Comparison of ENCODE assay signal across 8 cellular contexts in genomic region chr14:100239200-100239839, GRCh38. TPM values are rescaled to one million over a fixed set of nuclear protein-coding genes. Genes with fewer than 3 reads are reported as not detected.
DNase-seq lines count a peak whose midpoint lies in the region; ATAC-seq and TF ChIP-seq lines count a peak whose summit lies in the region.

No MANE protein-coding gene starts in this region.

- peak overlapping the region; percentile 90 for H3K4me3 Mint-ChIP-seq in CD8-positive, alpha-beta T cell
- peak overlapping the region; percentile 80 for H3K4me3 Mint-ChIP-seq in activated naive CD4-positive, alpha-beta T cell treated with anti-CD3 and anti-CD28 coated beads for 36 hours

- peaks cover 33% of the 10 kb centered on the region for H3K36me3 Mint-ChIP-seq in CD8-positive, alpha-beta T cell
- H3K36me3 Mint-ChIP-seq in activated naive CD4-positive, alpha-beta T cell treated with anti-CD3 and anti-CD28 coated beads for 36 hours (ENCODE audit: low read depth), result peaks cover 36% of the 10 kb centered on the region

- CTCF ChIA-PET in CD8-positive, alpha-beta T cell (lab: Charles Lee), result interaction anchor here (1.9 to 2.4 kb wide), 5 partner anchors 11 to 25 kb away, joined by 6 to 9 read pairs (median 8); no protein-coding TSS in a partner anchor
- CTCF ChIA-PET in activated naive CD4-positive, alpha-beta T cell treated with anti-CD3 and anti-CD28 coated beads for 36 hours (lab: Charles Lee), result interaction anchor here (2.1 kb wide), 2 partner anchors 46 to 84 kb away, joined by 5 to 9 read pairs; no protein-coding TSS in a partner anchor

- peak overlapping the region; percentile 66 for H3K4me3 ChIP-seq in CD8-positive, alpha-beta T cell (ENCODE audit: low read depth, low read length)
- H3K4me3 ChIP-seq in HUES64 (ENCODE audit: low read length) (peak overlapping the region; percentile 95), left ventricle myocardium inferior (peak overlapping the region; percentile 100), skeletal muscle cell (ENCODE audit: low read depth, low read length) (peak overlapping the region; percentile 85)

- peaks cover 62% of the 10 kb centered on the region for H3K4me1 Mint-ChIP-seq in CD8-positive, alpha-beta T cell (ENCODE audit: low read depth)
- peaks cover 58% of the 10 kb centered on the region for H3K4me1 Mint-ChIP-seq in activated naive CD4-positive, alpha-beta T cell treated with anti-CD3 and anti-CD28 coated beads for 36 hours (ENCODE audit: low read depth)

- no peaks in the 10 kb centered on the region for H3K36me3 ChIP-seq in CD8-positive, alpha-beta T cell (ENCODE audit: insufficient read depth, low read length)
- peaks cover 28% of the 10 kb centered on the region for H3K36me3 ChIP-seq in HUES64 (ENCODE audit: insufficient read depth, low read length)
- no peaks in the 10 kb centered on the region for H3K36me3 ChIP-seq in left ventricle myocardium inferior

- POLR2A ChIA-PET in CD8-positive, alpha-beta T cell (lab: Charles Lee), result interaction anchor here (1.0 to 7.2 kb wide), 4 partner anchors 16 to 46 kb away, joined by 3 to 81 read pairs (median 6); no protein-coding TSS in a partner anchor

- peaks cover 62% of the 10 kb centered on the region for H3K4me1 ChIP-seq in CD8-positive, alpha-beta T cell (ENCODE audit: insufficient read depth, low read length)
- peaks cover 15% of the 10 kb centered on the region for H3K4me1 ChIP-seq in HUES64 (ENCODE audit: insufficient read depth, low read length)
- peaks cover 81% of the 10 kb centered on the region for H3K4me1 ChIP-seq in left ventricle myocardium inferior

- ATAC-seq in CD8-positive, alpha-beta T cell, result no peak
- no peak for ATAC-seq in GM18873 (IDR thresholded peaks at IDR 0.05; ENCODE audit: low FRiP score, unreplicated experiment)
- ATAC-seq in GM19395 (IDR thresholded peaks at IDR 0.05; ENCODE audit: unreplicated experiment), result no peak

- H3K9ac ChIP-seq in HUES64 (ENCODE audit: low read depth, low read length), result peak overlapping the region; percentile 92

- no peaks in the 10 kb centered on the region for H3K27me3 Mint-ChIP-seq in CD8-positive, alpha-beta T cell (ENCODE audit: low read depth)
- no peaks in the 10 kb centered on the region for H3K27me3 Mint-ChIP-seq in activated naive CD4-positive, alpha-beta T cell treated with anti-CD3 and anti-CD28 coated beads for 36 hours (ENCODE audit: low read depth)

- intact Hi-C loops in CD8-positive, alpha-beta T cell (cut with DNase I, micrococcal nuclease), result loop anchor here (2.0 to 5.0 kb wide), 3 partner anchors 171 to 759 kb away; partner anchors contain the start of genes CCNK (in 1 of the 2), CYP46A1 (in 1 of the 2) and SETD3 (in 1 of the 2)
- intact Hi-C loops in activated naive CD4-positive, alpha-beta T cell treated with anti-CD3 and anti-CD28 coated beads for 36 hours (cut with micrococcal nuclease), result loop anchor here (5.0 kb wide), 1 partner anchor 157 kb away; no protein-coding TSS in a partner anchor
- intact Hi-C loops in left ventricle myocardium inferior (cut with micrococcal nuclease), result no loop called here

- WGBS in HUES64, result under 1% methylated on average over 82 of the region's 95 CpGs

- H3K27ac ChIP-seq in CD8-positive, alpha-beta T cell (ENCODE audit: low read depth, low read length), result peak overlapping the region; percentile 56
- H3K27ac ChIP-seq in HUES64 (ENCODE audit: low read depth, low read length) (peak overlapping the region; percentile 97), left ventricle myocardium inferior (replicated peaks) (peak overlapping the region; percentile 99)

- H3K27me3 ChIP-seq in CD8-positive, alpha-beta T cell (ENCODE audit: insufficient read depth, low read length), result no peaks in the 10 kb centered on the region
- no peaks in the 10 kb centered on the region for H3K27me3 ChIP-seq in HUES64 (ENCODE audit: insufficient read depth, low read length)
- no peaks in the 10 kb centered on the region for H3K27me3 ChIP-seq in left ventricle myocardium inferior (ENCODE audit: low read depth)

- no peak for TF ChIP-seq CTCF in CD8-positive, alpha-beta T cell (IDR thresholded peaks at IDR 0.05)
- no peak for TF ChIP-seq CTCF in left ventricle myocardium inferior (IDR thresholded peaks at IDR 0.05; ENCODE audit: borderline replicate concordance)

- H3K9me3 Mint-ChIP-seq in CD8-positive, alpha-beta T cell, result no peaks in the 10 kb centered on the region
- no peaks in the 10 kb centered on the region for H3K9me3 Mint-ChIP-seq in activated naive CD4-positive, alpha-beta T cell treated with anti-CD3 and anti-CD28 coated beads for 36 hours

- no peaks in the 10 kb centered on the region for H3K9me3 ChIP-seq in CD8-positive, alpha-beta T cell (ENCODE audit: low read length)
- H3K9me3 ChIP-seq in HUES64 (ENCODE audit: insufficient read depth, low read depth, low read length) (no peaks in the 10 kb centered on the region), left ventricle myocardium inferior (replicated peaks) (no peaks in the 10 kb centered on the region)

- H3K27ac Mint-ChIP-seq in CD8-positive, alpha-beta T cell, result peak overlapping the region; percentile 87
- peak overlapping the region; percentile 88 for H3K27ac Mint-ChIP-seq in activated naive CD4-positive, alpha-beta T cell treated with anti-CD3 and anti-CD28 coated beads for 36 hours

- DNase-seq in CD8-positive, alpha-beta T cell, result peak in 4 of 7 experiments; percentile 5 to 59 (median 30)
- DNase-seq in activated naive CD4-positive, alpha-beta T cell treated with anti-CD3 and anti-CD28 coated beads for 36 hours, result no peak
- DNase-seq in left ventricle myocardium inferior (peak; percentile 33), skeletal muscle cell (ENCODE audit: low read depth) (no peak), NOMO-1 treated with dmso at 0.1 percent for 144 hours (lab: John Stamatoyannopoulos, UW; ENCODE audit: unreplicated experiment) (no peak)

RNA-seq across cellular contexts. Expression of gene YY1, which starts 0.4 kb away (rescaled TPM):
- 10 to 100 TPM; 70.0 to 80.7 TPM for total RNA-seq in CD8-positive, alpha-beta T cell
- 81.7 TPM for polyA plus RNA-seq in HUES64 (2013, experiment 1 of 2)
- 72.6 TPM for polyA plus RNA-seq in HUES64 (2013, experiment 2 of 2)
- total RNA-seq in activated naive CD4-positive, alpha-beta T cell treated with anti-CD3 and anti-CD28 coated beads for 36 hours, result 10 to 100 TPM; 82.4 to 85.0 TPM
- 44.7 TPM for total RNA-seq in left ventricle myocardium inferior

Comparison
In these comparisons a context has a peak if more than half of its experiments do, and no peak if none do; other contexts are left out.
1. DNase-seq: peak in CD8-positive, alpha-beta T cell (4 of 7) and left ventricle myocardium inferior (single experiment); none in activated naive CD4-positive, alpha-beta T cell treated with anti-CD3 and anti-CD28 coated beads for 36 hours (single experiment), skeletal muscle cell (single experiment) and NOMO-1 treated with dmso at 0.1 percent for 144 hours (single experiment).
2. Peak in every context shown above with its lines, with median percentiles within 50 percentile points of each other: H3K27ac ChIP-seq and H3K4me3 ChIP-seq.